ENCODE assay signal across 21 cellular contexts in genomic region chr21:37622755-37623543, GRCh38.
DNase-seq lines count a peak whose midpoint lies in the region; ATAC-seq, FAIRE-seq and TF ChIP-seq lines count a peak whose summit lies in the region.
"Had no signal": no experiment of that assay in that cellular context is flagged by ENCODE, and none has a peak within 500 bp of the region (broad histone marks: within the 10 kb centered on the region; RNA-seq: fewer than 3 reads in every experiment).

No MANE protein-coding gene starts in this region.

- DNase-seq in GM19239 (ENCODE audit: insufficient read length, low spot score), result no peak
- no peak for DNase-seq in coronary artery (ENCODE audit: low spot score)
- no peak for DNase-seq in left ventricle myocardium inferior
- DNase-seq in activated CD4-positive, alpha-beta T cell treated with anti-CD3 and anti-CD28 coated beads for 1 hour, result no peak
- DNase-seq in cerebellar cortex (ENCODE audit: low spot score), result no peak
- DNase-seq in GM13977 (ENCODE audit: low spot score), result no peak
- DNase-seq: BE2C; Calu3; CD4-positive, alpha-beta T cell; EL; H7; NCI-H1417; NCI-H187; NCI-H2107; NCI-H510A treated with DMSO at 0.1 percent for 48 hours; NCI-H774; SIG-M5 had no signal

- H3K27me3 ChIP-seq in left ventricle myocardium inferior (ENCODE audit: low read depth) (no peaks in the 10 kb centered on the region), neuron (ENCODE audit: insufficient read depth, low read length) (no peaks in the 10 kb centered on the region)

- no peaks in the 10 kb centered on the region for H3K36me3 ChIP-seq in left ventricle myocardium inferior
- no peaks in the 10 kb centered on the region for H3K36me3 ChIP-seq in neuron (ENCODE audit: insufficient read depth, low read length)
- H3K36me3 ChIP-seq: BE2C had no signal

- H3K27ac ChIP-seq in coronary artery (peak overlapping the region; percentile 16 to 23), left ventricle myocardium inferior (replicated peaks) (peak overlapping the region; percentile 43)

- H3K4me3 ChIP-seq in coronary artery, result no peak overlapping the region
- H3K4me3 ChIP-seq in left ventricle myocardium inferior, result no peak overlapping the region
- peak overlapping the region; percentile 5 for H3K4me3 ChIP-seq in neuron (ENCODE audit: low read length)
- H3K4me3 ChIP-seq: GM12878 had no signal

- H2AFZ ChIP-seq in neuron (ENCODE audit: low read depth, low read length), result peak overlapping the region; percentile 11

- in situ Hi-C loops in GM13977 (cut with MboI; ENCODE audit: low pct_unique_long_range_greater_than_20kb, low sequenced_read_pairs, unreplicated experiment), result no loop called here

- H3K4me1 ChIP-seq in left ventricle myocardium inferior (peaks cover 32% of the 10 kb centered on the region), neuron (ENCODE audit: insufficient read depth, low read length) (peaks cover 37% of the 10 kb centered on the region)
- H3K4me1 ChIP-seq: BE2C had no signal

- TF ChIP-seq CTCF in coronary artery (IDR thresholded peaks at IDR 0.05) (no peak), left ventricle myocardium inferior (IDR thresholded peaks at IDR 0.05; ENCODE audit: borderline replicate concordance) (no peak), GM13977 (IDR thresholded peaks at IDR 0.05; ENCODE audit: extremely low read depth, insufficient read depth, missing control alignments) (no peak)

- intact Hi-C loops in left ventricle myocardium inferior (cut with micrococcal nuclease), result no loop called here

- ATAC-seq in GM21576 (IDR thresholded peaks at IDR 0.05; ENCODE audit: unreplicated experiment), result no peak

- peak; percentile 57 for FAIRE-seq in GM19239 (lab: Jason Lieb, UNC)
- FAIRE-seq: A204.1, GM12878 had no signal

- no peaks in the 10 kb centered on the region for H3K9me3 ChIP-seq in left ventricle myocardium inferior (replicated peaks)
- H3K9me3 ChIP-seq in neuron (ENCODE audit: low read length), result peaks cover 2% of the 10 kb centered on the region
- H3K9me3 ChIP-seq: BE2C had no signal
